In the genomic region with DNA sequence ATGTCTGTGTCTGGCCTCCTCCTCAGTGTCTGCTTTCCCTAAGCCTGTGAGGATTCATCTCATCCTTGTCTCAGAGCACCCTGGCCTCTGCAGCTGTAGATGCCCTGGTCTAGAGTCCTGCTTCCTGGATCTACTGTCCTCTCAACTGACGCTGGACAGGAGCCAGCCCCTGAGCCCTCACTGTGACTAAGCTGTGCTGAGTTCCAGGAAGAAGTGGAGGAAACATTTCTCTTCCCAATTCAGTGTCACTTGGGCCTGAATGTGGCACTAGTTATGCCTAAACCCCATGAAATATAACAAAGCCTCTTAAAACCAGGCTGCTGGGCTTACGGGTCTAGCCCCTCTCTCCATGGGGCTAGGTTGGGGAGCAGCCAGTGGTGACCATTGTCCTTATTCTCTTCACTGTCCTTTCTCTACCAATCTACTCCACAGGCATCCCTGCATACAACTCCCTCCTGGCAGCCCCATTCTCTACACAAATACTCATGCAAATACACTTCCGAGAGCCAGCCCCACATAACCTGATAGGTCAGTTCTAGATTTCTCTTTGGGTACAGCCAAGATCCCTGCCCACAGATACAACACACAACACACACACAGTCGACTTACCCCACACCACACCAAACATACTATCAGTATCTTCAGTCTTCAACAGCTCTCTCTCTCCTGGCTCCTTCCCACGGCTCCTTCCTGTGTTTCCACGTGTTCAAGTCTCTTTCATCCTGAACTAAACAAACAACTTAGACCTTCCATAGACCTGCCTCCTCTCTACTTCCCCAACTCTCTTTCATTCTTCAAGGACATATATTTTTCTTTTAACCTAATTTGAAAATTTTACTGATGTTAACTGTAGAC, we compare ENCODE assay signal across 1 cellular context.
TF ChIP-seq lines count a peak whose summit lies in the region.

No MANE protein-coding gene starts in this region.

TF ChIP-seq in K562, 482 proteins besides CTCF, POLR2A, EP300 and RAD21 (continued from another document and continues in another):
- no peak for TF ChIP-seq BCOR (IDR thresholded peaks at IDR 0.05)
- TF ChIP-seq SRSF1 (IDR thresholded peaks at IDR 0.05; ENCODE audit: low read depth, low read length) = no peak
- peak; percentile 82 for TF ChIP-seq NFRKB (IDR thresholded peaks at IDR 0.05; ENCODE audit: low read depth)
- TF ChIP-seq PYGO2 (tag; IDR thresholded peaks at IDR 0.05) = no peak
- TF ChIP-seq ZNF584 (CRISPR knock-in tag; IDR thresholded peaks at IDR 0.05; ENCODE audit: low read depth) = 0 out of 2 replicates have a peak, but pooled peaks have one; percentile 34
- no peak for TF ChIP-seq RBM34 (IDR thresholded peaks at IDR 0.05; ENCODE audit: borderline replicate concordance, insufficient read depth, low read length)
- TF ChIP-seq RUNX1 (IDR thresholded peaks at IDR 0.05; ENCODE audit: low read depth) = no peak
- TF ChIP-seq, protein P1, sequence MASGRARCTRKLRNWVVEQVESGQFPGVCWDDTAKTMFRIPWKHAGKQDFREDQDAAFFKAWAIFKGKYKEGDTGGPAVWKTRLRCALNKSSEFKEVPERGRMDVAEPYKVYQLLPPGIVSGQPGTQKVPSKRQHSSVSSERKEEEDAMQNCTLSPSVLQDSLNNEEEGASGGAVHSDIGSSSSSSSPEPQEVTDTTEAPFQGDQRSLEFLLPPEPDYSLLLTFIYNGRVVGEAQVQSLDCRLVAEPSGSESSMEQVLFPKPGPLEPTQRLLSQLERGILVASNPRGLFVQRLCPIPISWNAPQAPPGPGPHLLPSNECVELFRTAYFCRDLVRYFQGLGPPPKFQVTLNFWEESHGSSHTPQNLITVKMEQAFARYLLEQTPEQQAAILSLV (tag; IDR thresholded peaks at IDR 0.05) = no peak
- TF ChIP-seq MCM2 (IDR thresholded peaks at IDR 0.05; ENCODE audit: low read depth) = no peak
- TF ChIP-seq, protein P2, sequence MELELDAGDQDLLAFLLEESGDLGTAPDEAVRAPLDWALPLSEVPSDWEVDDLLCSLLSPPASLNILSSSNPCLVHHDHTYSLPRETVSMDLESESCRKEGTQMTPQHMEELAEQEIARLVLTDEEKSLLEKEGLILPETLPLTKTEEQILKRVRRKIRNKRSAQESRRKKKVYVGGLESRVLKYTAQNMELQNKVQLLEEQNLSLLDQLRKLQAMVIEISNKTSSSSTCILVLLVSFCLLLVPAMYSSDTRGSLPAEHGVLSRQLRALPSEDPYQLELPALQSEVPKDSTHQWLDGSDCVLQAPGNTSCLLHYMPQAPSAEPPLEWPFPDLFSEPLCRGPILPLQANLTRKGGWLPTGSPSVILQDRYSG (tag; conservative IDR thresholded peaks at IDR 0.05; ENCODE audit: low read depth) = no peak; the same call in 1 of the 2 replicates
- no peak for TF ChIP-seq NELFE (IDR thresholded peaks at IDR 0.05; ENCODE audit: insufficient read depth, insufficient read length)
- no peak for TF ChIP-seq LCOR (CRISPR knock-in tag; IDR thresholded peaks at IDR 0.05)
- TF ChIP-seq CHCHD3 (CRISPR knock-in tag; IDR thresholded peaks at IDR 0.05) = no peak
- no peak for TF ChIP-seq ELF2 (CRISPR knock-in tag; IDR thresholded peaks at IDR 0.05)
- TF ChIP-seq HNRNPLL (IDR thresholded peaks at IDR 0.05; ENCODE audit: low read depth, low read length, poor library complexity, severe bottlenecking) = no peak
- no peak for TF ChIP-seq TGIF2 (CRISPR knock-in tag; IDR thresholded peaks at IDR 0.05)
- no peak for TF ChIP-seq ZNF551 (CRISPR knock-in tag; IDR thresholded peaks at IDR 0.05)
- no peak for TF ChIP-seq NFE2L1 (tag; IDR thresholded peaks at IDR 0.05; ENCODE audit: borderline replicate concordance, low read depth)
- no peak for TF ChIP-seq MTA2 (IDR thresholded peaks at IDR 0.05; ENCODE audit: low read depth)
- TF ChIP-seq KDM2B (CRISPR knock-in tag; IDR thresholded peaks at IDR 0.05) = no peak
- no peak for TF ChIP-seq ZNF586 (CRISPR knock-in tag; conservative IDR thresholded peaks at IDR 0.05)
- no peak for TF ChIP-seq MEF2D (tag; conservative IDR thresholded peaks at IDR 0.05; ENCODE audit: low read depth)
- TF ChIP-seq, protein P3, sequence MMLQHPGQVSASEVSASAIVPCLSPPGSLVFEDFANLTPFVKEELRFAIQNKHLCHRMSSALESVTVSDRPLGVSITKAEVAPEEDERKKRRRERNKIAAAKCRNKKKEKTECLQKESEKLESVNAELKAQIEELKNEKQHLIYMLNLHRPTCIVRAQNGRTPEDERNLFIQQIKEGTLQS (IDR thresholded peaks at IDR 0.05) = no peak
- TF ChIP-seq, protein P3 (CRISPR knock-in tag; conservative IDR thresholded peaks at IDR 0.05) = no peak
- no peak for TF ChIP-seq RFX1 (IDR thresholded peaks at IDR 0.05)
- no peak for TF ChIP-seq CREB1 (IDR thresholded peaks at IDR 0.05)
- TF ChIP-seq CREB1 (CRISPR knock-in tag; IDR thresholded peaks at IDR 0.05) = no peak
- no peak for TF ChIP-seq ZNF830 (CRISPR knock-in tag; IDR thresholded peaks at IDR 0.05)
- TF ChIP-seq ZNF75A (CRISPR knock-in tag; IDR thresholded peaks at IDR 0.05) = no peak
- TF ChIP-seq ZNF311 (CRISPR knock-in tag; IDR thresholded peaks at IDR 0.05) = no peak
- TF ChIP-seq, protein P4, sequence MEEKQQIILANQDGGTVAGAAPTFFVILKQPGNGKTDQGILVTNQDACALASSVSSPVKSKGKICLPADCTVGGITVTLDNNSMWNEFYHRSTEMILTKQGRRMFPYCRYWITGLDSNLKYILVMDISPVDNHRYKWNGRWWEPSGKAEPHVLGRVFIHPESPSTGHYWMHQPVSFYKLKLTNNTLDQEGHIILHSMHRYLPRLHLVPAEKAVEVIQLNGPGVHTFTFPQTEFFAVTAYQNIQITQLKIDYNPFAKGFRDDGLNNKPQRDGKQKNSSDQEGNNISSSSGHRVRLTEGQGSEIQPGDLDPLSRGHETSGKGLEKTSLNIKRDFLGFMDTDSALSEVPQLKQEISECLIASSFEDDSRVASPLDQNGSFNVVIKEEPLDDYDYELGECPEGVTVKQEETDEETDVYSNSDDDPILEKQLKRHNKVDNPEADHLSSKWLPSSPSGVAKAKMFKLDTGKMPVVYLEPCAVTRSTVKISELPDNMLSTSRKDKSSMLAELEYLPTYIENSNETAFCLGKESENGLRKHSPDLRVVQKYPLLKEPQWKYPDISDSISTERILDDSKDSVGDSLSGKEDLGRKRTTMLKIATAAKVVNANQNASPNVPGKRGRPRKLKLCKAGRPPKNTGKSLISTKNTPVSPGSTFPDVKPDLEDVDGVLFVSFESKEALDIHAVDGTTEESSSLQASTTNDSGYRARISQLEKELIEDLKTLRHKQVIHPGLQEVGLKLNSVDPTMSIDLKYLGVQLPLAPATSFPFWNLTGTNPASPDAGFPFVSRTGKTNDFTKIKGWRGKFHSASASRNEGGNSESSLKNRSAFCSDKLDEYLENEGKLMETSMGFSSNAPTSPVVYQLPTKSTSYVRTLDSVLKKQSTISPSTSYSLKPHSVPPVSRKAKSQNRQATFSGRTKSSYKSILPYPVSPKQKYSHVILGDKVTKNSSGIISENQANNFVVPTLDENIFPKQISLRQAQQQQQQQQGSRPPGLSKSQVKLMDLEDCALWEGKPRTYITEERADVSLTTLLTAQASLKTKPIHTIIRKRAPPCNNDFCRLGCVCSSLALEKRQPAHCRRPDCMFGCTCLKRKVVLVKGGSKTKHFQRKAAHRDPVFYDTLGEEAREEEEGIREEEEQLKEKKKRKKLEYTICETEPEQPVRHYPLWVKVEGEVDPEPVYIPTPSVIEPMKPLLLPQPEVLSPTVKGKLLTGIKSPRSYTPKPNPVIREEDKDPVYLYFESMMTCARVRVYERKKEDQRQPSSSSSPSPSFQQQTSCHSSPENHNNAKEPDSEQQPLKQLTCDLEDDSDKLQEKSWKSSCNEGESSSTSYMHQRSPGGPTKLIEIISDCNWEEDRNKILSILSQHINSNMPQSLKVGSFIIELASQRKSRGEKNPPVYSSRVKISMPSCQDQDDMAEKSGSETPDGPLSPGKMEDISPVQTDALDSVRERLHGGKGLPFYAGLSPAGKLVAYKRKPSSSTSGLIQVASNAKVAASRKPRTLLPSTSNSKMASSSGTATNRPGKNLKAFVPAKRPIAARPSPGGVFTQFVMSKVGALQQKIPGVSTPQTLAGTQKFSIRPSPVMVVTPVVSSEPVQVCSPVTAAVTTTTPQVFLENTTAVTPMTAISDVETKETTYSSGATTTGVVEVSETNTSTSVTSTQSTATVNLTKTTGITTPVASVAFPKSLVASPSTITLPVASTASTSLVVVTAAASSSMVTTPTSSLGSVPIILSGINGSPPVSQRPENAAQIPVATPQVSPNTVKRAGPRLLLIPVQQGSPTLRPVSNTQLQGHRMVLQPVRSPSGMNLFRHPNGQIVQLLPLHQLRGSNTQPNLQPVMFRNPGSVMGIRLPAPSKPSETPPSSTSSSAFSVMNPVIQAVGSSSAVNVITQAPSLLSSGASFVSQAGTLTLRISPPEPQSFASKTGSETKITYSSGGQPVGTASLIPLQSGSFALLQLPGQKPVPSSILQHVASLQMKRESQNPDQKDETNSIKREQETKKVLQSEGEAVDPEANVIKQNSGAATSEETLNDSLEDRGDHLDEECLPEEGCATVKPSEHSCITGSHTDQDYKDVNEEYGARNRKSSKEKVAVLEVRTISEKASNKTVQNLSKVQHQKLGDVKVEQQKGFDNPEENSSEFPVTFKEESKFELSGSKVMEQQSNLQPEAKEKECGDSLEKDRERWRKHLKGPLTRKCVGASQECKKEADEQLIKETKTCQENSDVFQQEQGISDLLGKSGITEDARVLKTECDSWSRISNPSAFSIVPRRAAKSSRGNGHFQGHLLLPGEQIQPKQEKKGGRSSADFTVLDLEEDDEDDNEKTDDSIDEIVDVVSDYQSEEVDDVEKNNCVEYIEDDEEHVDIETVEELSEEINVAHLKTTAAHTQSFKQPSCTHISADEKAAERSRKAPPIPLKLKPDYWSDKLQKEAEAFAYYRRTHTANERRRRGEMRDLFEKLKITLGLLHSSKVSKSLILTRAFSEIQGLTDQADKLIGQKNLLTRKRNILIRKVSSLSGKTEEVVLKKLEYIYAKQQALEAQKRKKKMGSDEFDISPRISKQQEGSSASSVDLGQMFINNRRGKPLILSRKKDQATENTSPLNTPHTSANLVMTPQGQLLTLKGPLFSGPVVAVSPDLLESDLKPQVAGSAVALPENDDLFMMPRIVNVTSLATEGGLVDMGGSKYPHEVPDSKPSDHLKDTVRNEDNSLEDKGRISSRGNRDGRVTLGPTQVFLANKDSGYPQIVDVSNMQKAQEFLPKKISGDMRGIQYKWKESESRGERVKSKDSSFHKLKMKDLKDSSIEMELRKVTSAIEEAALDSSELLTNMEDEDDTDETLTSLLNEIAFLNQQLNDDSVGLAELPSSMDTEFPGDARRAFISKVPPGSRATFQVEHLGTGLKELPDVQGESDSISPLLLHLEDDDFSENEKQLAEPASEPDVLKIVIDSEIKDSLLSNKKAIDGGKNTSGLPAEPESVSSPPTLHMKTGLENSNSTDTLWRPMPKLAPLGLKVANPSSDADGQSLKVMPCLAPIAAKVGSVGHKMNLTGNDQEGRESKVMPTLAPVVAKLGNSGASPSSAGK (IDR thresholded peaks at IDR 0.05) = peak; percentile 90
- peak; percentile 56 for TF ChIP-seq MYC (IDR thresholded peaks at IDR 0.05; ENCODE audit: low read depth, low read length)
- no peak for TF ChIP-seq MYC (CRISPR knock-in tag; IDR thresholded peaks at IDR 0.05; ENCODE audit: borderline replicate concordance, low read depth)
- TF ChIP-seq, protein P5, sequence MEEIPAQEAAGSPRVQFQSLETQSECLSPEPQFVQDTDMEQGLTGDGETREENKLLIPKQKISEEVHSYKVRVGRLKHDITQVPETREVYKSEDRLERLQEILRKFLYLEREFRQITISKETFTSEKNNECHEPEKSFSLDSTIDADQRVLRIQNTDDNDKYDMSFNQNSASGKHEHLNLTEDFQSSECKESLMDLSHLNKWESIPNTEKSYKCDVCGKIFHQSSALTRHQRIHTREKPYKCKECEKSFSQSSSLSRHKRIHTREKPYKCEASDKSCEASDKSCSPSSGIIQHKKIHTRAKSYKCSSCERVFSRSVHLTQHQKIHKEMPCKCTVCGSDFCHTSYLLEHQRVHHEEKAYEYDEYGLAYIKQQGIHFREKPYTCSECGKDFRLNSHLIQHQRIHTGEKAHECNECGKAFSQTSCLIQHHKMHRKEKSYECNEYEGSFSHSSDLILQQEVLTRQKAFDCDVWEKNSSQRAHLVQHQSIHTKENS (CRISPR knock-in tag; IDR thresholded peaks at IDR 0.05) = no peak
- TF ChIP-seq, protein P6, sequence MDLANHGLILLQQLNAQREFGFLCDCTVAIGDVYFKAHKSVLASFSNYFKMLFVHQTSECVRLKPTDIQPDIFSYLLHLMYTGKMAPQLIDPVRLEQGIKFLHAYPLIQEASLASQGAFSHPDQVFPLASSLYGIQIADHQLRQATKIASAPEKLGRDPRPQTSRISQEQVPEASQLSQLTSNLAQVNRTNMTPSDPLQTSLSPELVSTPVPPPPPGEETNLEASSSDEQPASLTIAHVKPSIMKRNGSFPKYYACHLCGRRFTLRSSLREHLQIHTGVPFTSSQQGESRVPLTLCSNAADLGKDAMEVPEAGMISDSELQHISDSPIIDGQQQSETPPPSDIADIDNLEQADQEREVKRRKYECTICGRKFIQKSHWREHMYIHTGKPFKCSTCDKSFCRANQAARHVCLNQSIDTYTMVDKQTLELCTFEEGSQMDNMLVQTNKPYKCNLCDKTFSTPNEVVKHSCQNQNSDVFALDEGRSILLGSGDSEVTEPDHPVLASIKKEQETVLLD (IDR thresholded peaks at IDR 0.05) = no peak
- TF ChIP-seq ADNP (tag; IDR thresholded peaks at IDR 0.05) = no peak
- TF ChIP-seq, protein P7, sequence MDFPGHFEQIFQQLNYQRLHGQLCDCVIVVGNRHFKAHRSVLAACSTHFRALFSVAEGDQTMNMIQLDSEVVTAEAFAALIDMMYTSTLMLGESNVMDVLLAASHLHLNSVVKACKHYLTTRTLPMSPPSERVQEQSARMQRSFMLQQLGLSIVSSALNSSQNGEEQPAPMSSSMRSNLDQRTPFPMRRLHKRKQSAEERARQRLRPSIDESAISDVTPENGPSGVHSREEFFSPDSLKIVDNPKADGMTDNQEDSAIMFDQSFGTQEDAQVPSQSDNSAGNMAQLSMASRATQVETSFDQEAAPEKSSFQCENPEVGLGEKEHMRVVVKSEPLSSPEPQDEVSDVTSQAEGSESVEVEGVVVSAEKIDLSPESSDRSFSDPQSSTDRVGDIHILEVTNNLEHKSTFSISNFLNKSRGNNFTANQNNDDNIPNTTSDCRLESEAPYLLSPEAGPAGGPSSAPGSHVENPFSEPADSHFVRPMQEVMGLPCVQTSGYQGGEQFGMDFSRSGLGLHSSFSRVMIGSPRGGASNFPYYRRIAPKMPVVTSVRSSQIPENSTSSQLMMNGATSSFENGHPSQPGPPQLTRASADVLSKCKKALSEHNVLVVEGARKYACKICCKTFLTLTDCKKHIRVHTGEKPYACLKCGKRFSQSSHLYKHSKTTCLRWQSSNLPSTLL (IDR thresholded peaks at IDR 0.05) = no peak; the same call in 1 of the 2 replicates
- no peak for TF ChIP-seq ZFP30 (CRISPR knock-in tag; IDR thresholded peaks at IDR 0.05; ENCODE audit: borderline replicate concordance)
